8 cellular contexts compared by ENCODE assay signal in the genomic region with DNA sequence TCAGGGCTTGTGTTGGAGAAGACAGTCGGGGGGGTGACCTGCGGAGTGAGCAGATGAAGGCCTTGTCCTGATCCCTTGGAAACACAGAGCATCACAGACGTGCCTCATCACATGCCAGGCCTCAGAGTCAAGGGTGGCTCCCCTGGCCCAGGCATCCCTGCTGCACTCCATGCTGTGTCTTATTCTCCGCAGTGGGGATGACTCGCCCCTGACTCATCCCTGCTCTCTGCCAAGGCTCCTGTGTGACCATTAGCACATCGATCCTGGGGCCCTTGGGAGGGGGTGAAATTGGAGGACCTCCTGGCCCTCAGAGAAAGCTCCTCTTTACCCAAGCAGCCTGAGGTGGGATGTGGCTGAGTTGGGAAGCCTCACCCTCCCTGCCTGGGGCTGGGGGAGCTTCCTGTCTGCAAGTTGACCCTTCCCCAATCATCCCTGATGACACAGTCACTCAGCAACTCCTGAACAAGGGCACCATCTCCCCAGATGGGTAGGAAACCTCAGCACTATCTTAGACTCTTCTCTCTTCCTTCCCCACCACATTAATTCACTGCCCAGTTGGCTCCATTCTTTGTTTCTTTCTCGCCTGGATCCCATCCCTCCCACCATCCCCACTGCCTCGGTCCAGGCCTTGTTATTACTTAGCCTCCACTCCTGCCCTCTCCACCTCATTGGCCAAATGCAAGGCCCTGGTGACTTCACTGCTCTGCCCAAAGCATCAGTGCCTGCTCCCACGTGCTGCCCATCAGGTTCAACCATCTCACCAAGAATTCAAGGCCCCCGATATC.
DNase-seq lines count a peak whose midpoint lies in the region; ATAC-seq and TF ChIP-seq lines count a peak whose summit lies in the region.

No MANE protein-coding gene starts in this region.

- ATAC-seq in GM18909 (IDR thresholded peaks at IDR 0.05; ENCODE audit: poor library complexity, unreplicated experiment), result no peak

- DNase-seq in EH (ENCODE audit: low read depth) (peak; percentile 95), LHCN-M2 (ENCODE audit: low read depth) (peak; percentile 94), choroid plexus epithelial cell (ENCODE audit: low read depth) (peak; percentile 80), myocyte (ENCODE audit: low read depth) (peak; percentile 72), inferior parietal cortex (ENCODE audit: extremely low spot score) (no peak), NCI-H82 (lab: John Stamatoyannopoulos, UW) (no peak)
- DNase-seq in effector CD8-positive, alpha-beta T cell (lab: John Stamatoyannopoulos, UW), result no peak

- no peak overlapping the region for H3K4me3 ChIP-seq in choroid plexus epithelial cell (ENCODE audit: low read depth, low read length)

- no peak for TF ChIP-seq CTCF in choroid plexus epithelial cell (conservative IDR thresholded peaks at IDR 0.05; ENCODE audit: low read depth, low read length)

Comparison
In these comparisons a context has a peak if more than half of its experiments do, and no peak if none do; other contexts are left out.
1. DNase-seq: peak in EH (single experiment), LHCN-M2 (single experiment), choroid plexus epithelial cell (single experiment) and myocyte (single experiment); none in effector CD8-positive, alpha-beta T cell (single experiment), inferior parietal cortex (single experiment) and NCI-H82 (single experiment).